In genomic region chr17:9644910-9645751, GRCh38 we compare ENCODE assay signal across 1 cellular context.
A peak's percentile ranks its signal among the peaks of the same experiment; 100 is the strongest.
TF ChIP-seq lines count a peak whose summit lies in the region.

TSS of gene USP43 (plus strand) at chr17:9645517. CDS start at chr17:9645633, 116 bp downstream.

TF ChIP-seq in HEK293, 187 proteins besides CTCF, POLR2A, EP300 and RAD21 (continued from another document and continues in another):
- no peak for TF ChIP-seq PRDM4 (tag by site-specific recombination; IDR thresholded peaks at IDR 0.05)
- TF ChIP-seq ZNF692 (tag by site-specific recombination; IDR thresholded peaks at IDR 0.05): peak; percentile 15; the same call in 1 of the 2 replicates
- TF ChIP-seq HOXD13 (CRISPR knock-in tag; IDR thresholded peaks at IDR 0.05; ENCODE audit: borderline replicate concordance): no peak
- no peak for TF ChIP-seq ZNF404 (tag by site-specific recombination; IDR thresholded peaks at IDR 0.05)
- TF ChIP-seq ZBTB8A (tag by site-specific recombination; IDR thresholded peaks at IDR 0.05): peak; percentile 95
- TF ChIP-seq ZNF76 (tag by site-specific recombination; IDR thresholded peaks at IDR 0.05; ENCODE audit: borderline replicate concordance, low read depth): peak; percentile 45; the same call in 1 of the 2 replicates
- peak; percentile 88 for TF ChIP-seq ZBTB20 (tag by site-specific recombination; IDR thresholded peaks at IDR 0.05)
- peak; percentile 96 for TF ChIP-seq KLF1 (tag by site-specific recombination; IDR thresholded peaks at IDR 0.05)
- peak; percentile 66 for TF ChIP-seq SP2 (tag by site-specific recombination; IDR thresholded peaks at IDR 0.05)
- TF ChIP-seq ZEB2 (tag by site-specific recombination; IDR thresholded peaks at IDR 0.05): 0 out of 2 replicates have a peak, but pooled peaks have one; percentile 55
- peak; percentile 80 for TF ChIP-seq ZBTB17 (tag by site-specific recombination; IDR thresholded peaks at IDR 0.05)
- peak; percentile 81 for TF ChIP-seq ZIC2 (tag by site-specific recombination; IDR thresholded peaks at IDR 0.05)
- no peak for TF ChIP-seq MEIS1 (CRISPR knock-in tag; IDR thresholded peaks at IDR 0.05; ENCODE audit: borderline replicate concordance)
- TF ChIP-seq ZNF843 (tag by site-specific recombination; IDR thresholded peaks at IDR 0.05): peak; percentile 23; the same call in 1 of the 2 replicates
- peak; percentile 44; the same call in 1 of the 2 replicates for TF ChIP-seq EGR2 (tag by site-specific recombination; IDR thresholded peaks at IDR 0.05; ENCODE audit: low read depth)
- peak; percentile 65 for TF ChIP-seq KLF10 (tag by site-specific recombination; IDR thresholded peaks at IDR 0.05)
- TF ChIP-seq ZNF19 (tag by site-specific recombination; IDR thresholded peaks at IDR 0.05; ENCODE audit: low read depth): no peak
- TF ChIP-seq HOXC10 (CRISPR knock-in tag; IDR thresholded peaks at IDR 0.05): 0 out of 2 replicates have a peak, but pooled peaks have one; percentile 74
- TF ChIP-seq ZNF623 (tag by site-specific recombination; IDR thresholded peaks at IDR 0.05): no peak
- peak; percentile 62 for TF ChIP-seq PATZ1 (tag by site-specific recombination; IDR thresholded peaks at IDR 0.05)
- TF ChIP-seq ZNF660 (tag by site-specific recombination; IDR thresholded peaks at IDR 0.05): no peak
- peak; percentile 95 for TF ChIP-seq SCRT2 (tag by site-specific recombination; IDR thresholded peaks at IDR 0.05)
- peak; percentile 76 for TF ChIP-seq SCRT1 (tag by site-specific recombination; IDR thresholded peaks at IDR 0.05; ENCODE audit: borderline replicate concordance)
- TF ChIP-seq FEZF1 (tag by site-specific recombination; IDR thresholded peaks at IDR 0.05): peak; percentile 53
- peak; percentile 67; the same call in 1 of the 2 replicates for TF ChIP-seq KLF7 (tag by site-specific recombination; IDR thresholded peaks at IDR 0.05; ENCODE audit: borderline replicate concordance)
- TF ChIP-seq MYNN (tag by site-specific recombination; IDR thresholded peaks at IDR 0.05; ENCODE audit: borderline replicate concordance): no peak
- peak; percentile 79 for TF ChIP-seq KLF9 (tag by site-specific recombination; IDR thresholded peaks at IDR 0.05; ENCODE audit: low read depth)
- TF ChIP-seq PRDM10 (tag by site-specific recombination; IDR thresholded peaks at IDR 0.05): peak; percentile 48; the same call in 1 of the 2 replicates
- peak; percentile 65; the same call in 1 of the 2 replicates for TF ChIP-seq ZNF501 (tag by site-specific recombination; IDR thresholded peaks at IDR 0.05)
- no peak for TF ChIP-seq PRDM1 (tag by site-specific recombination; IDR thresholded peaks at IDR 0.05)
- 0 out of 2 replicates have a peak, but pooled peaks have one; percentile 47 for TF ChIP-seq ZXDB (tag by site-specific recombination; IDR thresholded peaks at IDR 0.05)
- peak; percentile 74 for TF ChIP-seq ZFHX2 (tag by site-specific recombination; conservative IDR thresholded peaks at IDR 0.05)
- TF ChIP-seq WT1 (tag by site-specific recombination; IDR thresholded peaks at IDR 0.05): peak; percentile 52
- peak; percentile 32; the same call in 1 of the 2 replicates for TF ChIP-seq ZBTB10 (tag by site-specific recombination; IDR thresholded peaks at IDR 0.05)
- peak; percentile 73 for TF ChIP-seq ZBTB26 (tag by site-specific recombination; optimal IDR thresholded peaks at IDR 0.05)
- peak; percentile 65 for TF ChIP-seq SP3 (tag by site-specific recombination; IDR thresholded peaks at IDR 0.05)
- TF ChIP-seq KLF8 (tag by site-specific recombination; IDR thresholded peaks at IDR 0.05): peak; percentile 95
- no peak for TF ChIP-seq ZNF426 (tag by site-specific recombination; IDR thresholded peaks at IDR 0.05)
- TF ChIP-seq ZNF341 (tag by site-specific recombination; IDR thresholded peaks at IDR 0.05; ENCODE audit: low read depth): peak; percentile 67
- TF ChIP-seq SP7 (tag by site-specific recombination; IDR thresholded peaks at IDR 0.05): peak; percentile 53
- TF ChIP-seq ZFP69B (tag by site-specific recombination; IDR thresholded peaks at IDR 0.05): peak; percentile 8; the same call in 1 of the 2 replicates
- peak; percentile 80 for TF ChIP-seq GLIS1 (tag by site-specific recombination; IDR thresholded peaks at IDR 0.05)
- peak; percentile 66; the same call in 1 of the 2 replicates for TF ChIP-seq ZNF223 (tag by site-specific recombination; IDR thresholded peaks at IDR 0.05)
- TF ChIP-seq IKZF3 (tag by site-specific recombination; IDR thresholded peaks at IDR 0.05): 0 out of 2 replicates have a peak, but pooled peaks have one; percentile 13
- peak; percentile 47; the same call in 1 of the 2 replicates for TF ChIP-seq ZBTB11 (tag by site-specific recombination; conservative IDR thresholded peaks at IDR 0.05; ENCODE audit: low read depth)
- TF ChIP-seq GLIS2 (tag by site-specific recombination; IDR thresholded peaks at IDR 0.05): peak; percentile 87
- TF ChIP-seq OSR2 (tag by site-specific recombination; IDR thresholded peaks at IDR 0.05): peak; percentile 36; the same call in 1 of the 2 replicates
